28 cellular contexts compared by ENCODE assay signal in the genomic region with DNA sequence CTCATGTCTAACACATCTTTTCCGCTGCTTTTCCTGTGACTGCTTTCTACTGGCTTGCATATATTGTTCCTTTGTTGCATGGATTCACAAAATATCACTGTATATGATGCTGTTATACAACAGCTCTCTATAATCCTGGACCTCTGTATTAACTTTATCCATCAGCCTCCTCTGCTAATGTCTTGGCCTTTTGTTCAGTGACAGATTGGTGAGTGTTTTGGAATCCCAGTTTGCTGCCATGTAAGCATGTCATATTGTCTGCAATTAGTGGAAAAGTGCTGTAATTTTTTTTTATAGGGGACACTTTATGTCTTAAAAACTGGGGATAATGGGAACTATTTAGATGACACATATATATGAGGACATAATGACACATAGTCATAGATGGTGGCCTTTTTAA. TPM values are rescaled to one million over a fixed set of nuclear protein-coding genes. Genes with fewer than 3 reads are reported as not detected.
"Had no signal": no experiment of that assay in that cellular context is flagged by ENCODE, and none has a peak within 500 bp of the region (broad histone marks: within the 10 kb centered on the region; RNA-seq: fewer than 3 reads in every experiment).

No MANE protein-coding gene starts in this region.

- DNase-seq: activated B cell treated with CpG ODN at 0.5 μM for 24 hours; activated CD4-positive, alpha-beta T cell treated with anti-CD3 and anti-CD28 coated beads for 48 hours; activated CD4-positive, alpha-beta T cell treated with anti-CD3 and anti-CD28 coated beads, Interleukin-2, amount 50 U/mL, for 1 hour; activated CD4-positive, alpha-beta T cell treated with anti-CD3 and anti-CD28 coated beads, Interleukin-2, amount 50 U/mL, for 48 hours; activated CD8-positive, alpha-beta memory T cell treated with anti-CD3 and anti-CD28 coated beads for 24 hours; activated CD8-positive, alpha-beta T cell treated with anti-CD3 and anti-CD28 coated beads for 36 hours; activated effector memory CD4-positive, alpha-beta T cell treated with Interleukin-2 at 50 U/mL for 16 hours; activated gamma-delta T cell treated with Interleukin-2 at 50 U/mL for 16 hours; activated naive CD4-positive, alpha-beta T cell treated with anti-CD3 and anti-CD28 coated beads, Interleukin-2, amount 50 U/mL, for 16 hours; activated naive CD4-positive, alpha-beta T cell treated with Interleukin-2 at 50 U/mL for 16 hours; activated T-cell treated with anti-CD3 and anti-CD28 coated beads, Interleukin-2, amount 50 U/mL, for 4 hours; adrenal gland; aorta; body of pancreas; central memory CD4-positive, alpha-beta T cell; cortex of kidney; dermis blood vessel endothelial cell; effector CD8-positive, alpha-beta T cell; foreskin fibroblast; SW 1271; T-cell; T1000 had no signal

- H3K4me3 Mint-ChIP-seq: activated B cell treated with CpG ODN at 0.5 μM for 24 hours; activated CD8-positive, alpha-beta T cell treated with anti-CD3 and anti-CD28 coated beads for 36 hours; activated naive CD8-positive, alpha-beta T cell; activated T-cell treated with anti-CD3 and anti-CD28 coated beads, Interleukin-2, amount 50 U/mL, for 4 hours; activated T-helper 17 cell treated with anti-CD3 and anti-CD28 coated beads, Interleukin-2, amount 50 U/mL, for 72 hours; T-cell; T-helper 1 cell treated with Interleukin-12 subunit alpha and Interleukin-12 subunit beta and Interleukin-4 antibody, amounts not matched to agents 30 μg/mL and 1 μg/mL, for 36 hours; T-helper 2 cell treated with Interferon-gamma antibody and Interleukin-4, amounts not matched to agents 5 μg/mL and 100 μg/mL, for 36 hours had no signal

- H3K27ac Mint-ChIP-seq: activated B cell treated with CpG ODN at 0.5 μM for 24 hours; activated CD8-positive, alpha-beta T cell treated with anti-CD3 and anti-CD28 coated beads for 36 hours; activated naive CD8-positive, alpha-beta T cell; activated T-helper 17 cell treated with anti-CD3 and anti-CD28 coated beads, Interleukin-2, amount 50 U/mL, for 72 hours; T-cell; T-helper 1 cell treated with Interleukin-12 subunit alpha and Interleukin-12 subunit beta and Interleukin-4 antibody, amounts not matched to agents 30 μg/mL and 1 μg/mL, for 36 hours; T-helper 2 cell treated with Interferon-gamma antibody and Interleukin-4, amounts not matched to agents 5 μg/mL and 100 μg/mL, for 36 hours had no signal

- H3K9me3 Mint-ChIP-seq: activated B cell treated with CpG ODN at 0.5 μM for 24 hours; activated CD8-positive, alpha-beta T cell treated with anti-CD3 and anti-CD28 coated beads for 36 hours; activated T-cell treated with anti-CD3 and anti-CD28 coated beads, Interleukin-2, amount 50 U/mL, for 4 hours; activated T-helper 17 cell treated with anti-CD3 and anti-CD28 coated beads, Interleukin-2, amount 50 U/mL, for 72 hours; T-helper 1 cell treated with Interleukin-12 subunit alpha and Interleukin-12 subunit beta and Interleukin-4 antibody, amounts not matched to agents 30 μg/mL and 1 μg/mL, for 36 hours; T-helper 2 cell treated with Interferon-gamma antibody and Interleukin-4, amounts not matched to agents 5 μg/mL and 100 μg/mL, for 36 hours had no signal

- H3K36me3 Mint-ChIP-seq: activated naive CD8-positive, alpha-beta T cell; T-cell had no signal

- ATAC-seq: activated CD4-positive, CD25-positive, alpha-beta regulatory T cell treated with anti-CD3 and anti-CD28 coated beads, Interleukin-2, amount 50 U/mL, for 24 hours; activated CD8-positive, alpha-beta T cell treated with anti-CD3 and anti-CD28 coated beads for 36 hours; activated T-cell treated with anti-CD3 and anti-CD28 coated beads, Interleukin-2, amount 50 U/mL, for 4 hours; activated T-helper 17 cell treated with anti-CD3 and anti-CD28 coated beads, Interleukin-2, amount 50 U/mL, for 72 hours; body of pancreas; esophagus mucosa; T-cell had no signal

RNA-seq across cellular contexts. Expression of gene RIMS1, which starts 3.0 kb away (rescaled TPM):
- total RNA-seq: activated B cell treated with CpG ODN at 0.5 μM for 24 hours; activated CD8-positive, alpha-beta T cell treated with anti-CD3 and anti-CD28 coated beads for 36 hours; activated T-cell treated with anti-CD3 and anti-CD28 coated beads, Interleukin-2, amount 50 U/mL, for 4 hours; activated T-helper 17 cell treated with anti-CD3 and anti-CD28 coated beads, Interleukin-2, amount 50 U/mL, for 72 hours; T-cell had no signal
